14 cellular contexts compared by ENCODE assay signal in the genomic region with DNA sequence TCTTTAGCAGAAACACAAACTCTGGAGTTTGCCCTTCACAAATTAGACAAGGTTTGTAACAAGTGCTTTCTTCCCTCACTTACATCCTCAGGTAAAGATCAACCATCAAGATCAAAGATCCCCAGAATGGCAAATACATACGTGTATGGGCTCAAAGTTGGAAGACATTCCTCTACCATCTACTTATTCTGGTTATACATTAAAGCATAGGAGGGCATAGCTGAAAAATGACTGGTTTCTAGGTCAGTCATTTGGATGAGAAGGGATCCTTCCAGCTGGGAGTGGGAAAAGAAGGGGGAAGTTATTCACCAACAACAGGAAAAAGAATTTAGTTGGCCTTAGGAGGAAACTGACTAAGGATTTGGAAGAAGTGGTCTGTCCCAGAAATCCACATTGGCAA. TPM values are rescaled to one million over a fixed set of nuclear protein-coding genes. Genes with fewer than 3 reads are reported as not detected.
DNase-seq lines count a peak whose midpoint lies in the region; ATAC-seq, FAIRE-seq and TF ChIP-seq lines count a peak whose summit lies in the region.
"Had no signal": no experiment of that assay in that cellular context is flagged by ENCODE, and none has a peak within 500 bp of the region (broad histone marks: within the 10 kb centered on the region; RNA-seq: fewer than 3 reads in every experiment).

No MANE protein-coding gene starts in this region.

- H3K79me2 ChIP-seq in keratinocyte (ENCODE audit: control insufficient read depth, insufficient read depth, low read length), result peaks cover 8% of the 10 kb centered on the region

- H4K20me1 ChIP-seq in BLaER1, result no peaks in the 10 kb centered on the region
- no peaks in the 10 kb centered on the region for H4K20me1 ChIP-seq in keratinocyte (ENCODE audit: control insufficient read depth, extremely low read depth, insufficient read depth, low read length)

- no peaks in the 10 kb centered on the region for H3K36me3 Mint-ChIP-seq in brain
- H3K36me3 Mint-ChIP-seq in activated CD4-positive, alpha-beta memory T cell treated with anti-CD3 and anti-CD28 coated beads, Interleukin-2, amount 10 ng/mL, durations not matched to agents 7 days and 5 days (ENCODE audit: low read depth), result no peaks in the 10 kb centered on the region
- H3K36me3 Mint-ChIP-seq in activated naive CD8-positive, alpha-beta T cell treated with anti-CD3 and anti-CD28 coated beads for 36 hours, result no peaks in the 10 kb centered on the region
- H3K36me3 Mint-ChIP-seq: CD4-positive, CD25-positive, alpha-beta regulatory T cell had no signal

- ATAC-seq in gastrocnemius medialis, result no peak

- no peak overlapping the region for H3K27ac ChIP-seq in BLaER1
- no peak overlapping the region for H3K27ac ChIP-seq in keratinocyte (ENCODE audit: control insufficient read depth, insufficient read depth, low read length)
- peak overlapping the region; percentile 75 to 83 (median 82) for H3K27ac ChIP-seq in gastrocnemius medialis
- H3K27ac ChIP-seq: HL-60 had no signal

- FAIRE-seq in keratinocyte (lab: Jason Lieb, UNC), result no peak
- FAIRE-seq: urothelium cell line had no signal

- peaks cover 54% of the 10 kb centered on the region for H3K27me3 Mint-ChIP-seq in brain
- H3K27me3 Mint-ChIP-seq in activated CD4-positive, alpha-beta memory T cell treated with anti-CD3 and anti-CD28 coated beads, Interleukin-2, amount 10 ng/mL, durations not matched to agents 7 days and 5 days, result peaks cover 56% of the 10 kb centered on the region
- H3K27me3 Mint-ChIP-seq in activated naive CD8-positive, alpha-beta T cell treated with anti-CD3 and anti-CD28 coated beads for 36 hours, result peaks cover 52% of the 10 kb centered on the region

- H3K4me1 ChIP-seq in BLaER1, result peaks cover 52% of the 10 kb centered on the region
- peaks cover 35% of the 10 kb centered on the region for H3K4me1 ChIP-seq in keratinocyte (ENCODE audit: control insufficient read depth, extremely low read depth, insufficient read depth, low read length)
- H3K4me1 ChIP-seq in gastrocnemius medialis, result peaks cover 35 to 48% of the 10 kb centered on the region in 2 donors

- intact Hi-C loops in gastrocnemius medialis (cut with DNase I; ENCODE audit: low total_unique reads), result loop anchor here (5.0 kb wide), 1 partner anchor 94 kb away; no protein-coding TSS in a partner anchor

- peak overlapping the region in 2 of 5 experiments; percentile 59 to 68 for H3K27ac Mint-ChIP-seq in brain
- no peak overlapping the region for H3K27ac Mint-ChIP-seq in activated CD4-positive, alpha-beta memory T cell treated with anti-CD3 and anti-CD28 coated beads, Interleukin-2, amount 10 ng/mL, durations not matched to agents 7 days and 5 days
- H3K27ac Mint-ChIP-seq in activated naive CD8-positive, alpha-beta T cell treated with anti-CD3 and anti-CD28 coated beads for 36 hours, result no peak overlapping the region
- H3K27ac Mint-ChIP-seq: CD4-positive, CD25-positive, alpha-beta regulatory T cell had no signal

- H3K4me2 ChIP-seq in BLaER1, result peak overlapping the region; percentile 80
- peak overlapping the region; percentile 75 for H3K4me2 ChIP-seq in keratinocyte (ENCODE audit: control insufficient read depth, extremely low read depth, insufficient read depth, low read depth, low read length)

- CTCF ChIA-PET in activated CD4-positive, alpha-beta memory T cell treated with anti-CD3 and anti-CD28 coated beads, Interleukin-2, amount 10 ng/mL, durations not matched to agents 7 days and 5 days (lab: Charles Lee), result interaction anchor here (1.6 kb wide), 1 partner anchor 47 kb away, joined by 5 read pairs; no protein-coding TSS in a partner anchor

- peak overlapping the region in 3 of 5 experiments; percentile 88 to 96 (median 96) for H3K4me3 Mint-ChIP-seq in brain
- no peak overlapping the region for H3K4me3 Mint-ChIP-seq in activated CD4-positive, alpha-beta memory T cell treated with anti-CD3 and anti-CD28 coated beads, Interleukin-2, amount 10 ng/mL, durations not matched to agents 7 days and 5 days
- H3K4me3 Mint-ChIP-seq in activated naive CD8-positive, alpha-beta T cell treated with anti-CD3 and anti-CD28 coated beads for 36 hours, result no peak overlapping the region
- H3K4me3 Mint-ChIP-seq: CD4-positive, CD25-positive, alpha-beta regulatory T cell had no signal

- H3K9ac ChIP-seq in BLaER1 (no peak overlapping the region), keratinocyte (ENCODE audit: control insufficient read depth, extremely low read depth, insufficient read depth, low read length) (no peak overlapping the region)

- no peak overlapping the region for H3K4me3 ChIP-seq in BLaER1
- no peak overlapping the region for H3K4me3 ChIP-seq in keratinocyte (ENCODE audit: control insufficient read depth in 2 of 3, extremely low read depth in 1 of 3, insufficient read depth in 2 of 3, low read depth in 1 of 3, low read length in 3 of 3)
- H3K4me3 ChIP-seq in gastrocnemius medialis, result peak overlapping the region; percentile 52 to 71 (median 64)

- H3K9me3 ChIP-seq in BLaER1 (no peaks in the 10 kb centered on the region), keratinocyte (ENCODE audit: control insufficient read depth, low read depth, low read length) (no peaks in the 10 kb centered on the region), gastrocnemius medialis (no peaks in the 10 kb centered on the region)

- in situ Hi-C loops in gastrocnemius medialis (cut with MboI; ENCODE audit: low sequenced_read_pairs in 4 of 4), result no loop called here

- H3K36me3 ChIP-seq in BLaER1, result no peaks in the 10 kb centered on the region
- H3K36me3 ChIP-seq in keratinocyte (ENCODE audit: control insufficient read depth in 2 of 2, extremely low read depth in 1 of 2, insufficient read depth in 2 of 2, low read length in 2 of 2), result no peaks in the 10 kb centered on the region
- H3K36me3 ChIP-seq in gastrocnemius medialis, result no peaks in the 10 kb centered on the region

- no peak overlapping the region for H2AFZ ChIP-seq in keratinocyte (ENCODE audit: control insufficient read depth, low read length)

- no peaks in the 10 kb centered on the region for H3K27me3 ChIP-seq in BLaER1
- no peaks in the 10 kb centered on the region for H3K27me3 ChIP-seq in keratinocyte (ENCODE audit: control insufficient read depth, extremely low read depth, insufficient read depth, low read length)
- H3K27me3 ChIP-seq in gastrocnemius medialis, result peaks cover 0 to 14% (median 3%) of the 10 kb centered on the region in 3 donors

- dilution Hi-C loops in keratinocyte (cut with MboI; ENCODE audit: extremely low pct_ligation_motif_present, low sequenced_read_pairs), result no loop called here

- no peak for TF ChIP-seq POLR2A in gastrocnemius medialis (IDR thresholded peaks at IDR 0.05)

- peaks cover 61% of the 10 kb centered on the region for H3K4me1 Mint-ChIP-seq in brain
- peaks cover 7% of the 10 kb centered on the region for H3K4me1 Mint-ChIP-seq in activated CD4-positive, alpha-beta memory T cell treated with anti-CD3 and anti-CD28 coated beads, Interleukin-2, amount 10 ng/mL, durations not matched to agents 7 days and 5 days
- H3K4me1 Mint-ChIP-seq in activated naive CD8-positive, alpha-beta T cell treated with anti-CD3 and anti-CD28 coated beads for 36 hours, result peaks cover 6% of the 10 kb centered on the region

- H3K9me3 Mint-ChIP-seq in brain, result no peaks in the 10 kb centered on the region
- H3K9me3 Mint-ChIP-seq in activated CD4-positive, alpha-beta memory T cell treated with anti-CD3 and anti-CD28 coated beads, Interleukin-2, amount 10 ng/mL, durations not matched to agents 7 days and 5 days, result no peaks in the 10 kb centered on the region
- no peaks in the 10 kb centered on the region for H3K9me3 Mint-ChIP-seq in activated naive CD8-positive, alpha-beta T cell treated with anti-CD3 and anti-CD28 coated beads for 36 hours

- no peaks in the 10 kb centered on the region for H3K9me1 ChIP-seq in keratinocyte (ENCODE audit: control insufficient read depth, extremely low read depth, insufficient read depth, low read length)

- DNase-seq in keratinocyte (ENCODE audit: low read depth, low spot score) (no peak), gastrocnemius medialis (no peak), SHP77 treated with DMSO at 0.1 percent for 48 hours (lab: John Stamatoyannopoulos, UW) (no peak)
- DNase-seq in activated CD4-positive, alpha-beta memory T cell treated with anti-CD3 and anti-CD28 coated beads, Interleukin-2, amount 10 ng/mL, durations not matched to agents 7 days and 5 days, result no peak
- DNase-seq in activated naive CD8-positive, alpha-beta T cell treated with anti-CD3 and anti-CD28 coated beads for 36 hours, result no peak
- DNase-seq in activated CD4-positive, alpha-beta T cell treated with anti-CD3 and anti-CD28 coated beads for 1 hour, result no peak
- DNase-seq: activated CD4-positive, alpha-beta T cell treated with anti-CD3 and anti-CD28 coated beads, Interleukin-2, amount 50 U/mL, for 4 hours; CD4-positive, CD25-positive, alpha-beta regulatory T cell; NCI-H1048; NCI-H69 had no signal

- no peak for TF ChIP-seq CTCF in brain (conservative IDR thresholded peaks at IDR 0.05)
- no peak for TF ChIP-seq CTCF in keratinocyte (optimal IDR thresholded peaks at IDR 0.05 in 1 of 3, IDR thresholded peaks at IDR 0.05 in 1 of 3, conservative IDR thresholded peaks at IDR 0.05 in 1 of 3; ENCODE audit: extremely low read depth in 1 of 3, insufficient read depth in 2 of 3, low read length in 3 of 3)
- no peak for TF ChIP-seq CTCF in gastrocnemius medialis (IDR thresholded peaks at IDR 0.05 in 4 of 5, conservative IDR thresholded peaks at IDR 0.05 in 1 of 5)

- POLR2A ChIA-PET in activated CD4-positive, alpha-beta memory T cell treated with anti-CD3 and anti-CD28 coated beads, Interleukin-2, amount 10 ng/mL, durations not matched to agents 7 days and 5 days (lab: Charles Lee), result no interaction called here

RNA-seq across cellular contexts. Expression of gene DAB2, which starts 1.9 kb away (rescaled TPM):
- polyA plus RNA-seq in brain (ENCODE audit: insufficient read depth, low read depth, low replicate concordance) (4.5 TPM), keratinocyte (7.5 to 14.4 TPM (median 10.4 TPM) in 3 replicates)
- polyA plus RNA-seq in keratinocyte (2011; ENCODE audit: low read depth), result 2.2 TPM
- polyA plus RNA-seq in keratinocyte (2011; cell fraction: cytosol; rRNA removed), result 8.4 and 12.5 TPM in 2 replicates
- polyA plus RNA-seq in keratinocyte (2011; cell fraction: nucleus; rRNA removed), result 16.7 and 18.7 TPM in 2 replicates
- 1.5 and 11.8 TPM in 2 replicates for polyA plus RNA-seq in keratinocyte (2012; ENCODE audit: low replicate concordance)
- polyA minus RNA-seq in keratinocyte, result 8.8 to 17.2 TPM (median 8.9 TPM) in 3 replicates
- 7.9 TPM for polyA minus RNA-seq in keratinocyte (2011; cell fraction: cytosol; rRNA and poly(A)+ RNA removed)
- polyA minus RNA-seq in keratinocyte (2011; cell fraction: nucleus; rRNA and poly(A)+ RNA removed), result 13.3 and 21.8 TPM in 2 replicates
- total RNA-seq in gastrocnemius medialis, result 10 to 100 TPM in 3 of 4 donors, 1 to 10 TPM in 1; 7.2 to 18.5 (median 16.3) TPM
- total RNA-seq in activated CD4-positive, alpha-beta memory T cell treated with anti-CD3 and anti-CD28 coated beads, Interleukin-2, amount 10 ng/mL, durations not matched to agents 7 days and 5 days, result not detected
- total RNA-seq in activated naive CD8-positive, alpha-beta T cell treated with anti-CD3 and anti-CD28 coated beads for 36 hours, result under 1 TPM; 0.25 to 0.28 TPM
- polyA plus RNA-seq: CD4-positive, CD25-positive, alpha-beta regulatory T cell had no signal

RNA-seq across cellular contexts. Expression of gene C9, which starts 58.6 kb away (rescaled TPM):
- polyA plus RNA-seq in brain (ENCODE audit: insufficient read depth, low read depth, low replicate concordance), result not detected
- polyA plus RNA-seq in keratinocyte, result 0.04 TPM in 1 of 3 replicates, not detected in the others
- not detected for polyA plus RNA-seq in keratinocyte (2011; ENCODE audit: low read depth)
- 0.02 TPM in 1 of 2 replicates, not detected in the other for polyA plus RNA-seq in keratinocyte (2011; cell fraction: cytosol; rRNA removed)
- 0.10 and 0.32 TPM in 2 replicates for polyA plus RNA-seq in keratinocyte (2011; cell fraction: nucleus; rRNA removed)
- polyA plus RNA-seq in keratinocyte (2012; ENCODE audit: low replicate concordance), result not detected in 2 replicates
- polyA minus RNA-seq in keratinocyte, result not detected in 3 replicates
- not detected for polyA minus RNA-seq in keratinocyte (2011; cell fraction: cytosol; rRNA and poly(A)+ RNA removed)
- polyA minus RNA-seq in keratinocyte (2011; cell fraction: nucleus; rRNA and poly(A)+ RNA removed), result not detected in 2 replicates
- total RNA-seq in gastrocnemius medialis, result 1 to 10 TPM in 2 of 4 donors, not detected in 2; 2.6 to 5.3 TPM
- not detected for total RNA-seq in activated CD4-positive, alpha-beta memory T cell treated with anti-CD3 and anti-CD28 coated beads, Interleukin-2, amount 10 ng/mL, durations not matched to agents 7 days and 5 days
- not detected for total RNA-seq in activated naive CD8-positive, alpha-beta T cell treated with anti-CD3 and anti-CD28 coated beads for 36 hours
- total RNA-seq: CD4-positive, CD25-positive, alpha-beta regulatory T cell had no signal
- polyA plus RNA-seq: CD4-positive, CD25-positive, alpha-beta regulatory T cell had no signal

Comparison
In these comparisons a context has a peak if more than half of its experiments do, and no peak if none do; other contexts are left out.
1. H3K27ac ChIP-seq: peak in gastrocnemius medialis (4 of 4); none in BLaER1 (single experiment) and keratinocyte (single experiment).
2. H3K4me3 ChIP-seq: peak in gastrocnemius medialis (4 of 4); none in BLaER1 (single experiment) and keratinocyte (0 of 3).
3. H3K4me3 Mint-ChIP-seq: peak in brain (3 of 5); none in activated CD4-positive, alpha-beta memory T cell treated with anti-CD3 and anti-CD28 coated beads, Interleukin-2, amount 10 ng/mL, durations not matched to agents 7 days and 5 days (single experiment) and activated naive CD8-positive, alpha-beta T cell treated with anti-CD3 and anti-CD28 coated beads for 36 hours (single experiment).
4. RNA of gene DAB2, which starts 1.9 kb away (total RNA-seq): 7.2 to 18.5 TPM in gastrocnemius medialis; 0.25 to 0.28 TPM in activated naive CD8-positive, alpha-beta T cell treated with anti-CD3 and anti-CD28 coated beads for 36 hours and not detected in activated CD4-positive, alpha-beta memory T cell treated with anti-CD3 and anti-CD28 coated beads, Interleukin-2, amount 10 ng/mL, durations not matched to agents 7 days and 5 days; every median in the first group is over 4 times any median in the second.